Comparison of ENCODE assay signal across 8 cellular contexts in the genomic region with DNA sequence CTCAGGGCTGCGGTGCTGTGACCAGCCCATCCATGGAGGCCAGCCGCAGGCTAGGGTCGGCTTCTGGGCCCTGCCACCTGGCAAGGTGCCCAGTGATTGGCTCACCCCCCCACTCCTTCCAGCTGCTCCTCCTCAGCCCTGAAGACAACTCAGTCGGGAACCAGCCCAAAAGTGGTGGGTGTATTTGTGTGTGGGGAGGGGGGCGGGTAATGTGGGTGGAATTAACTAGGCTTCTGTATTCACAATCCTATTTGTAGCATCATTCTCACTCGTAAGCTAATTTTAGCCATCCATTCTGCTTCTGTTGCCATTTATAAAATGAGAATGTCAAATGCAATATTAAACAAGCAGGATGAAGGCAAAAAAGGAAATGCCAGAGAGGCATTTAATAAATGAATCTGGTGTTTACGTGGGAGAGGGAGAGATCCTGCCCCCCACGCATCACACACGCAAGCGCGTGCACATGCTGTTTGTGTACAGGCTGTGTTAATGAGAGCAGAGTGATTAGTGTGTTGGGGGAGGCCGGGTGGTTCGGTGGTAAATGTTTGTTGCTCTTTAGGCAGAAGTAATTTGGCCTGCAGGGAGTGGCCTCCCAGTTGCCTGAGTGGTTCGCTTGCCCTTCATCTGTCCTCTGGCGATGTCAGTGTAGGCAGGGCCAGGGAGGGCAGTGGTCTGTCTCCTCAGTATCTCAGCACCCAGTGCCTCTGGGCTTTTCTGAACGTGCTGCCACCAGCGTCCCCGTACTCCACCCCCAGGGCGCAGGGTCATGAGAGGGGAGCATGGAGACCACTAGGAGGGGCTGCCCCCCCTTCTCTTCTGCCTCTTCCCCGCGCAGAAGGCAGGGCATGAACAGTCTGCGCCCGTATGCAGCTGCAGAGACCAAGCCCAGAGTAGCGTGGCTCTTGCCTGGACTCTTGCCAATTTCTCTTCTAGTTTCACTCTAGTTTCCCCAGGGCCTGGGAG.
DNase-seq lines count a peak whose midpoint lies in the region; ATAC-seq and TF ChIP-seq lines count a peak whose summit lies in the region.

No MANE protein-coding gene starts in this region.

- no peaks in the 10 kb centered on the region for H4K20me1 ChIP-seq in KMS-11 (ENCODE audit: insufficient read depth)

- H3K36me3 Mint-ChIP-seq in stimulated activated naive CD8-positive, alpha-beta T cell treated with anti-CD3 and anti-CD28 coated beads, Interleukin-15, Interleukin-2, amounts not matched to agents 100 ng/mL and 50 ng/mL, for 24 hours (ENCODE audit: low read depth) = peaks cover 5% of the 10 kb centered on the region

- H3K9ac ChIP-seq in KMS-11 = peak overlapping the region; percentile 70

- H3K4me1 ChIP-seq in KMS-11 (ENCODE audit: low read depth, poor library complexity, severe bottlenecking) = peaks cover 85% of the 10 kb centered on the region
- H3K4me1 ChIP-seq in body of pancreas = peaks cover 62% of the 10 kb centered on the region

- peak overlapping the region; percentile 98 for H3K27ac Mint-ChIP-seq in stimulated activated naive CD8-positive, alpha-beta T cell treated with anti-CD3 and anti-CD28 coated beads, Interleukin-15, Interleukin-2, amounts not matched to agents 100 ng/mL and 50 ng/mL, for 24 hours

- intact Hi-C loops in body of pancreas (cut with DNase I) (loop anchor here (10.0 kb wide), 1 partner anchor 140 kb away; a partner anchor contains a TSS), left colon (cut with DNase I, micrococcal nuclease) (no loop called here)

- no peaks in the 10 kb centered on the region for H3K9me3 Mint-ChIP-seq in stimulated activated naive CD8-positive, alpha-beta T cell treated with anti-CD3 and anti-CD28 coated beads, Interleukin-15, Interleukin-2, amounts not matched to agents 100 ng/mL and 50 ng/mL, for 24 hours

- ATAC-seq in body of pancreas (no peak), left colon (peak; percentile 77)

- no peak for TF ChIP-seq POLR2A in body of pancreas (IDR thresholded peaks at IDR 0.05)

- peak overlapping the region; percentile 99 for H3K4me2 ChIP-seq in KMS-11

- TF ChIP-seq CTCF in GM20000 (IDR thresholded peaks at IDR 0.05; ENCODE audit: extremely low read depth, missing control alignments) = no peak
- TF ChIP-seq CTCF in KMS-11 (conservative IDR thresholded peaks at IDR 0.05; ENCODE audit: low read depth, low read length) = no peak; the same call in 1 of the 2 replicates
- TF ChIP-seq CTCF in body of pancreas (IDR thresholded peaks at IDR 0.05) = no peak

- H3K36me3 ChIP-seq in KMS-11 (ENCODE audit: insufficient read depth) (no peaks in the 10 kb centered on the region), body of pancreas (replicated peaks in 1 of 2; ENCODE audit: insufficient read depth in 1 of 2, low read depth in 2 of 2) (no peaks in the 10 kb centered on the region)

- H2AFZ ChIP-seq in KMS-11 (ENCODE audit: low read depth) = no peak overlapping the region

- no peaks in the 10 kb centered on the region for H3K9me3 ChIP-seq in body of pancreas

- peak; percentile 69 for DNase-seq in COLO668 (lab: John Stamatoyannopoulos, UW; ENCODE audit: unreplicated experiment)
- DNase-seq in GM20000 (ENCODE audit: low spot score) = peak; percentile 56
- DNase-seq in OCI-M1 (lab: John Stamatoyannopoulos, UW) = peak; percentile 15
- peak in 3 of 4 donors; percentile 55 to 65 (median 55) for DNase-seq in body of pancreas
- peak; percentile 61 to 69 for DNase-seq in left colon
- no peak for DNase-seq in NK-92 (lab: John Stamatoyannopoulos, UW; ENCODE audit: unreplicated experiment)

- H3K27ac ChIP-seq in KMS-11 = peak overlapping the region; percentile 97
- H3K27ac ChIP-seq in body of pancreas = peak overlapping the region in 3 of 4 donors; percentile 55 to 63 (median 62)

- no peaks in the 10 kb centered on the region for H3K27me3 ChIP-seq in KMS-11 (ENCODE audit: insufficient read depth, low read depth)
- H3K27me3 ChIP-seq in body of pancreas = no peaks in the 10 kb centered on the region

- WGBS in body of pancreas, 2 donors = 52 to 61% methylated on average over 19 to 24 of the region's 24 CpGs

- peaks cover 27% of the 10 kb centered on the region; the same call in 1 of the 2 replicates for H3K79me2 ChIP-seq in KMS-11 (ENCODE audit: insufficient read depth, low read depth)

- peaks cover 91% of the 10 kb centered on the region for H3K4me1 Mint-ChIP-seq in stimulated activated naive CD8-positive, alpha-beta T cell treated with anti-CD3 and anti-CD28 coated beads, Interleukin-15, Interleukin-2, amounts not matched to agents 100 ng/mL and 50 ng/mL, for 24 hours (ENCODE audit: low read depth)

- no peak overlapping the region for H3K4me3 ChIP-seq in KMS-11 (IDR thresholded peaks at IDR 0.05; ENCODE audit: insufficient read depth, low read depth, low read length)
- H3K4me3 ChIP-seq in body of pancreas = no peak overlapping the region

- peak overlapping the region; percentile 72 for H3K4me3 Mint-ChIP-seq in stimulated activated naive CD8-positive, alpha-beta T cell treated with anti-CD3 and anti-CD28 coated beads, Interleukin-15, Interleukin-2, amounts not matched to agents 100 ng/mL and 50 ng/mL, for 24 hours

- no peaks in the 10 kb centered on the region for H3K27me3 Mint-ChIP-seq in stimulated activated naive CD8-positive, alpha-beta T cell treated with anti-CD3 and anti-CD28 coated beads, Interleukin-15, Interleukin-2, amounts not matched to agents 100 ng/mL and 50 ng/mL, for 24 hours
